Comparison of ENCODE assay signal across 1 cellular context in the genomic region with DNA sequence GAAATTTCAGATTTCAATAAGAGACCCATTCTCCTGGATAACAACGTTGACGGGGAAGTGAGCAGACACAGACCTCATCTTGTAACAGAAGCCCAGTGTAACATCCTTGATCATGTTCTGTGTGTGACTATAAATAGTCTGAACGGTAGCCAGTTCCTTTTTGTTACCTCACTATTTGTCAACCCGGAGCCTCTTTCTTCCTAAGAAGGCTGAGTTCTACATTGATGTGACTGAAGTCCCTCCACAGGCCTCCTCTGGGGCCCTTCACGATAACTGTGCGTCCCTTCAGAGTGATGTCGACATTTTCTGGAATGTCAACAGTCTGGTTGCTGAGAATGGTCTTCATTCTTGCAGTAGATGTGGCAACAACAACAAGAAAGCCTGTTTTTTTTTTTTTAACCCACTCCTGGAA.
A peak's percentile ranks its signal among the peaks of the same experiment; 100 is the strongest.
TF ChIP-seq lines count a peak whose summit lies in the region.

No MANE protein-coding gene starts in this region.

TF ChIP-seq in HepG2, 621 proteins besides CTCF, POLR2A, EP300 and RAD21 (continued from another document and continues in another):
- TF ChIP-seq, protein P1, sequence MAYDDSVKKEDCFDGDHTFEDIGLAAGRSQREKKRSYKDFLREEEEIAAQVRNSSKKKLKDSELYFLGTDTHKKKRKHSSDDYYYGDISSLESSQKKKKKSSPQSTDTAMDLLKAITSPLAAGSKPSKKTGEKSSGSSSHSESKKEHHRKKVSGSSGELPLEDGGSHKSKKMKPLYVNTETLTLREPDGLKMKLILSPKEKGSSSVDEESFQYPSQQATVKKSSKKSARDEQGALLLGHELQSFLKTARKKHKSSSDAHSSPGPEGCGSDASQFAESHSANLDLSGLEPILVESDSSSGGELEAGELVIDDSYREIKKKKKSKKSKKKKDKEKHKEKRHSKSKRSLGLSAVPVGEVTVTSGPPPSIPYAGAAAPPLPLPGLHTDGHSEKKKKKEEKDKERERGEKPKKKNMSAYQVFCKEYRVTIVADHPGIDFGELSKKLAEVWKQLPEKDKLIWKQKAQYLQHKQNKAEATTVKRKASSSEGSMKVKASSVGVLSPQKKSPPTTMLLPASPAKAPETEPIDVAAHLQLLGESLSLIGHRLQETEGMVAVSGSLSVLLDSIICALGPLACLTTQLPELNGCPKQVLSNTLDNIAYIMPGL (CRISPR knock-in tag; IDR thresholded peaks at IDR 0.05; ENCODE audit: borderline replicate concordance in 1 of 2, low read depth in 1 of 2): peak in 1 of 2 experiments; percentile 33; a peak in 1 of 4 replicates
- TF ChIP-seq CCDC6 (CRISPR knock-in tag; IDR thresholded peaks at IDR 0.05) (peak; percentile 42; the same call in 1 of the 2 replicates), CEBPZ (IDR thresholded peaks at IDR 0.05; ENCODE audit: low read length) (no peak), NKX3-1 (CRISPR knock-in tag; IDR thresholded peaks at IDR 0.05) (no peak), GATA4 (IDR thresholded peaks at IDR 0.05; ENCODE audit: borderline replicate concordance, low read depth) (peak; percentile 54; the same call in 1 of the 2 replicates), SMAD3 (CRISPR knock-in tag; IDR thresholded peaks at IDR 0.05) (peak; percentile 84; the same call in 1 of the 2 replicates), NFIB (CRISPR knock-in tag; IDR thresholded peaks at IDR 0.05; ENCODE audit: borderline replicate concordance) (no peak), HNF4G (IDR thresholded peaks at IDR 0.05; ENCODE audit: borderline replicate concordance, low read depth, low read length) (peak; percentile 55; the same call in 1 of the 2 replicates), HNF4G (CRISPR knock-in tag; IDR thresholded peaks at IDR 0.05; ENCODE audit: borderline replicate concordance, low read depth) (0 out of 2 replicates have a peak, but pooled peaks have one; percentile 19), ZSCAN9 (CRISPR knock-in tag; IDR thresholded peaks at IDR 0.05; ENCODE audit: borderline replicate concordance) (peak; percentile 70; the same call in 1 of the 2 replicates), ARNT (IDR thresholded peaks at IDR 0.05) (no peak), POLR2AphosphoS2 (IDR thresholded peaks at IDR 0.05; ENCODE audit: low read depth, low read length) (no peak), ZFP91 (CRISPR knock-in tag; IDR thresholded peaks at IDR 0.05; ENCODE audit: borderline replicate concordance) (no peak), SIX1 (CRISPR knock-in tag; IDR thresholded peaks at IDR 0.05; ENCODE audit: borderline replicate concordance) (0 out of 2 replicates have a peak, but pooled peaks have one; percentile 13), KIAA2018 (CRISPR knock-in tag; IDR thresholded peaks at IDR 0.05; ENCODE audit: borderline replicate concordance) (no peak), SMAD9 (CRISPR knock-in tag; IDR thresholded peaks at IDR 0.05) (no peak), STAT5B (CRISPR knock-in tag; IDR thresholded peaks at IDR 0.05) (no peak), TBX2 (CRISPR knock-in tag; IDR thresholded peaks at IDR 0.05; ENCODE audit: borderline replicate concordance) (peak; percentile 39; the same call in 1 of the 2 replicates), JUN (CRISPR knock-in tag; IDR thresholded peaks at IDR 0.05) (no peak), KDM5B (CRISPR knock-in tag; IDR thresholded peaks at IDR 0.05; ENCODE audit: borderline replicate concordance) (no peak), NR2F1 (CRISPR knock-in tag; IDR thresholded peaks at IDR 0.05) (no peak), TOE1 (CRISPR knock-in tag; IDR thresholded peaks at IDR 0.05) (no peak), SAP130 (CRISPR knock-in tag; IDR thresholded peaks at IDR 0.05; ENCODE audit: low read depth) (peak; percentile 83), ZMYM3 (CRISPR knock-in tag; IDR thresholded peaks at IDR 0.05) (0 out of 2 replicates have a peak, but pooled peaks have one; percentile 19)
- TF ChIP-seq, protein P2, sequence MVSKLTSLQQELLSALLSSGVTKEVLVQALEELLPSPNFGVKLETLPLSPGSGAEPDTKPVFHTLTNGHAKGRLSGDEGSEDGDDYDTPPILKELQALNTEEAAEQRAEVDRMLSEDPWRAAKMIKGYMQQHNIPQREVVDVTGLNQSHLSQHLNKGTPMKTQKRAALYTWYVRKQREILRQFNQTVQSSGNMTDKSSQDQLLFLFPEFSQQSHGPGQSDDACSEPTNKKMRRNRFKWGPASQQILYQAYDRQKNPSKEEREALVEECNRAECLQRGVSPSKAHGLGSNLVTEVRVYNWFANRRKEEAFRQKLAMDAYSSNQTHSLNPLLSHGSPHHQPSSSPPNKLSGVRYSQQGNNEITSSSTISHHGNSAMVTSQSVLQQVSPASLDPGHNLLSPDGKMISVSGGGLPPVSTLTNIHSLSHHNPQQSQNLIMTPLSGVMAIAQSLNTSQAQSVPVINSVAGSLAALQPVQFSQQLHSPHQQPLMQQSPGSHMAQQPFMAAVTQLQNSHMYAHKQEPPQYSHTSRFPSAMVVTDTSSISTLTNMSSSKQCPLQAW (CRISPR knock-in tag; IDR thresholded peaks at IDR 0.05): no peak
- TF ChIP-seq, protein P3, sequence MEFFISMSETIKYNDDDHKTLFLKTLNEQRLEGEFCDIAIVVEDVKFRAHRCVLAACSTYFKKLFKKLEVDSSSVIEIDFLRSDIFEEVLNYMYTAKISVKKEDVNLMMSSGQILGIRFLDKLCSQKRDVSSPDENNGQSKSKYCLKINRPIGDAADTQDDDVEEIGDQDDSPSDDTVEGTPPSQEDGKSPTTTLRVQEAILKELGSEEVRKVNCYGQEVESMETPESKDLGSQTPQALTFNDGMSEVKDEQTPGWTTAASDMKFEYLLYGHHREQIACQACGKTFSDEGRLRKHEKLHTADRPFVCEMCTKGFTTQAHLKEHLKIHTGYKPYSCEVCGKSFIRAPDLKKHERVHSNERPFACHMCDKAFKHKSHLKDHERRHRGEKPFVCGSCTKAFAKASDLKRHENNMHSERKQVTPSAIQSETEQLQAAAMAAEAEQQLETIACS (CRISPR knock-in tag; IDR thresholded peaks at IDR 0.05): no peak
- TF ChIP-seq, protein P4, sequence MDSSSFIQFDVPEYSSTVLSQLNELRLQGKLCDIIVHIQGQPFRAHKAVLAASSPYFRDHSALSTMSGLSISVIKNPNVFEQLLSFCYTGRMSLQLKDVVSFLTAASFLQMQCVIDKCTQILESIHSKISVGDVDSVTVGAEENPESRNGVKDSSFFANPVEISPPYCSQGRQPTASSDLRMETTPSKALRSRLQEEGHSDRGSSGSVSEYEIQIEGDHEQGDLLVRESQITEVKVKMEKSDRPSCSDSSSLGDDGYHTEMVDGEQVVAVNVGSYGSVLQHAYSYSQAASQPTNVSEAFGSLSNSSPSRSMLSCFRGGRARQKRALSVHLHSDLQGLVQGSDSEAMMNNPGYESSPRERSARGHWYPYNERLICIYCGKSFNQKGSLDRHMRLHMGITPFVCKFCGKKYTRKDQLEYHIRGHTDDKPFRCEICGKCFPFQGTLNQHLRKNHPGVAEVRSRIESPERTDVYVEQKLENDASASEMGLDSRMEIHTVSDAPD (CRISPR knock-in tag; IDR thresholded peaks at IDR 0.05): no peak
